9 cellular contexts compared by ENCODE assay signal in the genomic region with DNA sequence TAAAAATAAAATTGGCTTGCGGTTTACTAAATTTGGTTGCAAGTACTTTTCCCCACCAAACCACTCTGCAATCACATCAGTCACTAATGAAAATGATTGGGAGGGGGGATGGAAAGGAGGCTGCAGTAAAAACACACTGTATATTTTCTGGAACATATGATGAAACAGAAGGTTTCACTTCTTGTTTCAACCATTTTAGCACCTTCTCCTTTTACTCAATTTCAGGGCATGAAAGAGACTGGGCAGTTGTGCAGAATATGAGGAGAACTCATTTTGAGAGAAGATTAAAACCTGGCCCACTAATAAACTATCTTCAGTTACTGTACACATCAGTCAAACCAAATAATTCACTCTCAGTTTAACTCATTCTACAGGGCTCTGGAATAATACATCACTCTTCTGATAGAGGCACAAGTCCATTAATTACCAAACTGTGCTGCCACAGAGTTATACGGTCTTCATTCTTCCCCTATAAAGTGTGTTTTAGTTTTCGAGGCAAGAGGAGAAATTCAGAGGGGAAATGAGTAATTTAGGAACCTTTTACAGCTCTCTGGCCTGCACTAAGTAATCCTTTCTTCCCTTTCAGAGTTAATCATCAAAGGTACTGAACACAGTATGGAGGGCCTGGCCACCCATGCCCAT. TPM values are rescaled to one million over a fixed set of nuclear protein-coding genes. Genes with fewer than 3 reads are reported as not detected.
A peak's percentile ranks its signal among the peaks of the same experiment; 100 is the strongest.
DNase-seq lines count a peak whose midpoint lies in the region; ATAC-seq and TF ChIP-seq lines count a peak whose summit lies in the region.
"Had no signal": no experiment of that assay in that cellular context is flagged by ENCODE, and none has a peak within 500 bp of the region (broad histone marks: within the 10 kb centered on the region; RNA-seq: fewer than 3 reads in every experiment).

No MANE protein-coding gene starts in this region.

- WGBS in tibial nerve, 2 donors: 57 to 68% methylated on average over 3 of the region's 3 CpGs

- no peaks in the 10 kb centered on the region for H3K27me3 ChIP-seq in osteoblast (ENCODE audit: insufficient read depth, low read length)
- H3K27me3 ChIP-seq in tibial nerve: no peaks in the 10 kb centered on the region
- H3K27me3 ChIP-seq: SJSA1 had no signal

- ATAC-seq in GM18909 (IDR thresholded peaks at IDR 0.05; ENCODE audit: poor library complexity, unreplicated experiment) (peak; percentile 79), HG02642 (IDR thresholded peaks at IDR 0.05; ENCODE audit: poor library complexity, unreplicated experiment) (peak; percentile 78)

- peaks cover 23% of the 10 kb centered on the region for H3K79me2 ChIP-seq in osteoblast (ENCODE audit: insufficient read depth, low read length)

- peaks cover 3% of the 10 kb centered on the region for H4K20me1 ChIP-seq in osteoblast (ENCODE audit: insufficient read depth, low read length)

- H3K9me3 ChIP-seq in osteoblast (ENCODE audit: low read depth, low read length): no peaks in the 10 kb centered on the region
- H3K9me3 ChIP-seq in tibial nerve: no peaks in the 10 kb centered on the region
- H3K9me3 ChIP-seq: SJSA1 had no signal

- H3K27ac ChIP-seq in osteoblast (ENCODE audit: low read depth, low read length) (peak overlapping the region; percentile 40), tibial nerve (no peak overlapping the region)
- H3K27ac ChIP-seq: SJSA1 had no signal

- TF ChIP-seq POLR2A in tibial nerve (IDR thresholded peaks at IDR 0.05): no peak

- TF ChIP-seq CTCF in osteoblast (IDR thresholded peaks at IDR 0.05; ENCODE audit: extremely low read depth, low read depth, low read length): no peak
- no peak for TF ChIP-seq CTCF in tibial nerve (IDR thresholded peaks at IDR 0.05)

- H3K36me3 ChIP-seq in osteoblast (ENCODE audit: insufficient read depth, low read length): no peaks in the 10 kb centered on the region
- H3K36me3 ChIP-seq in tibial nerve: no peaks in the 10 kb centered on the region

- H3K4me1 ChIP-seq in osteoblast (ENCODE audit: insufficient read depth, low read length) (peaks cover 41% of the 10 kb centered on the region), tibial nerve (peaks cover 0 to 23% (median 13%) of the 10 kb centered on the region in 4 donors)

- H2AFZ ChIP-seq in osteoblast (ENCODE audit: low read length): no peak overlapping the region

- H3K4me2 ChIP-seq in osteoblast (ENCODE audit: insufficient read depth, low read length): peak overlapping the region; percentile 49

- peak in 1 of 2 donors; percentile 56 for TF ChIP-seq EP300 in tibial nerve (IDR thresholded peaks at IDR 0.05)

- peak overlapping the region; percentile 14 for H3K4me3 ChIP-seq in osteoblast (ENCODE audit: insufficient read depth, low read length)
- no peak overlapping the region for H3K4me3 ChIP-seq in tibial nerve
- H3K4me3 ChIP-seq: SJSA1 had no signal

- DNase-seq in NOMO-1 treated with dmso at 0.1 percent for 144 hours (lab: John Stamatoyannopoulos, UW; ENCODE audit: unreplicated experiment) (peak; percentile 92), osteoblast (ENCODE audit: insufficient read length, low spot score, missing footprints) (no peak), NCI-H2107 treated with DMSO at 0.1 percent for 48 hours (lab: John Stamatoyannopoulos, UW; ENCODE audit: unreplicated experiment) (no peak), NCI-H82 treated with DMSO at 0.1 percent for 48 hours (lab: John Stamatoyannopoulos, UW; ENCODE audit: unreplicated experiment) (no peak), tibial nerve (ENCODE audit: low spot score in 2 of 2) (no peak)
- DNase-seq in stimulated activated CD8-positive, alpha-beta memory T cell treated with anti-CD3 and anti-CD28 coated beads, Interleukin-4, amount 100 ng/mL, for 48 hours: no peak

RNA-seq across cellular contexts. Expression of gene JAZF1, which starts 25.5 kb away (rescaled TPM):
- total RNA-seq in osteoblast (14.4 and 15.9 TPM in 2 replicates), tibial nerve (10 to 100 TPM in 3 of 4 donors, 1 to 10 TPM in 1; 6.9 to 17.5 (median 10.7) TPM)
